In genomic region chr6:131331873-131332759, GRCh38 we compare ENCODE assay signal across 23 cellular contexts.
"Had no signal": no experiment of that assay in that cellular context is flagged by ENCODE, and none has a peak within 500 bp of the region (broad histone marks: within the 10 kb centered on the region; RNA-seq: fewer than 3 reads in every experiment).

No MANE protein-coding gene starts in this region.

- H3K4me2 ChIP-seq: hepatocyte had no signal

- H3K4me3 ChIP-seq: body of pancreas, hepatocyte, right lobe of liver, skin epidermis, tibial nerve, uterus had no signal

- H3K9me3 ChIP-seq: body of pancreas, right lobe of liver, tibial nerve, uterus had no signal

- DNase-seq: activated CD4-positive, alpha-beta T cell treated with anti-CD3 and anti-CD28 coated beads, Interleukin-2, amount 10 ng/mL, durations not matched to agents 7 days and 5 days; activated CD8-positive, alpha-beta T cell treated with anti-CD3 and anti-CD28 coated beads, Interleukin-2, amount 10 ng/mL, durations not matched to agents 7 days and 5 days; activated gamma-delta T cell; activated naive CD4-positive, alpha-beta T cell treated with anti-CD3 and anti-CD28 coated beads, Interleukin-2, amount 50 U/mL, for 16 hours; activated naive CD8-positive, alpha-beta T cell treated with anti-CD3 and anti-CD28 coated beads, Interleukin-2, amount 50 U/mL, for 24 hours; body of pancreas; effector CD4-positive, alpha-beta T cell; foreskin keratinocyte; immature natural killer cell; mammary epithelial cell; midbrain; right lobe of liver; stimulated activated CD4-positive, alpha-beta T cell treated with anti-CD3 and anti-CD28 coated beads, Interleukin-1b, Interleukin-23, amount 100 ng/mL, for 48 hours; stimulated activated naive CD8-positive, alpha-beta T cell treated with anti-CD3 and anti-CD28 coated beads, Interleukin-15, amount 100 ng/mL, for 72 hours; T-helper 17 cell; uterus had no signal

- H3K27ac Mint-ChIP-seq: activated CD4-positive, alpha-beta T cell treated with anti-CD3 and anti-CD28 coated beads, Interleukin-2, amount 10 ng/mL, durations not matched to agents 7 days and 5 days; activated CD8-positive, alpha-beta T cell treated with anti-CD3 and anti-CD28 coated beads, Interleukin-2, amount 10 ng/mL, durations not matched to agents 7 days and 5 days; activated naive CD8-positive, alpha-beta T cell treated with anti-CD3 and anti-CD28 coated beads, Interleukin-2, amount 50 U/mL, for 24 hours; activated T-helper 1 cell treated with anti-CD3 and anti-CD28 coated beads, Interleukin-12 subunit alpha, Interleukin-12 subunit beta, Interleukin-2, Interleukin-4 antibody, amounts not matched to agents 30 ng/mL and 10 ng/mL and 1 ng/mL, durations not matched to agents 14 hours and 24 hours and 36 hours; dendritic cell treated with granulocyte-macrophage colony-stimulating factor and Interleukin-4, amounts not matched to agents 40 ng/mL and 50 ng/mL, for 4 days; immature natural killer cell; natural killer cell treated with Interleukin-12 subunit alpha and Interleukin-12 subunit beta and Interleukin-15 and Interleukin-18, amount 100 ng/mL, for 72 hours; T-helper 17 cell had no signal

- H3K27me3 ChIP-seq: body of pancreas, hepatocyte, right lobe of liver, tibial nerve, uterus had no signal

- H3K4me1 Mint-ChIP-seq: activated CD4-positive, alpha-beta T cell treated with anti-CD3 and anti-CD28 coated beads, Interleukin-2, amount 10 ng/mL, durations not matched to agents 7 days and 5 days; immature natural killer cell; stimulated activated naive CD8-positive, alpha-beta T cell treated with anti-CD3 and anti-CD28 coated beads, Interleukin-15, amount 100 ng/mL, for 72 hours had no signal

- H3K9ac ChIP-seq: parathyroid adenoma had no signal

- H3K4me3 Mint-ChIP-seq: activated CD4-positive, alpha-beta T cell treated with anti-CD3 and anti-CD28 coated beads, Interleukin-2, amount 10 ng/mL, durations not matched to agents 7 days and 5 days; activated CD8-positive, alpha-beta T cell treated with anti-CD3 and anti-CD28 coated beads, Interleukin-2, amount 10 ng/mL, durations not matched to agents 7 days and 5 days; activated naive CD8-positive, alpha-beta T cell treated with anti-CD3 and anti-CD28 coated beads, Interleukin-2, amount 50 U/mL, for 24 hours; activated T-helper 1 cell treated with anti-CD3 and anti-CD28 coated beads, Interleukin-12 subunit alpha, Interleukin-12 subunit beta, Interleukin-2, Interleukin-4 antibody, amounts not matched to agents 30 ng/mL and 10 ng/mL and 1 ng/mL, durations not matched to agents 14 hours and 24 hours and 36 hours; dendritic cell treated with granulocyte-macrophage colony-stimulating factor and Interleukin-4, amounts not matched to agents 40 ng/mL and 50 ng/mL, for 4 days; immature natural killer cell; natural killer cell treated with Interleukin-12 subunit alpha and Interleukin-12 subunit beta and Interleukin-15 and Interleukin-18, amount 100 ng/mL, for 72 hours; stimulated activated naive CD8-positive, alpha-beta T cell treated with anti-CD3 and anti-CD28 coated beads, Interleukin-15, amount 100 ng/mL, for 72 hours; T-helper 17 cell had no signal

- H3K36me3 ChIP-seq: right lobe of liver, tibial nerve, uterus had no signal

- H3K4me1 ChIP-seq: body of pancreas, foreskin keratinocyte, parathyroid adenoma, right lobe of liver, tibial nerve, uterus had no signal

- H3K27ac ChIP-seq: body of pancreas, foreskin keratinocyte, hepatocyte, parathyroid adenoma, right lobe of liver, skin epidermis, tibial nerve, uterus had no signal

- H3K27me3 Mint-ChIP-seq: activated CD4-positive, alpha-beta T cell treated with anti-CD3 and anti-CD28 coated beads, Interleukin-2, amount 10 ng/mL, durations not matched to agents 7 days and 5 days; activated naive CD8-positive, alpha-beta T cell treated with anti-CD3 and anti-CD28 coated beads, Interleukin-2, amount 50 U/mL, for 24 hours; dendritic cell treated with granulocyte-macrophage colony-stimulating factor and Interleukin-4, amounts not matched to agents 40 ng/mL and 50 ng/mL, for 4 days; natural killer cell treated with Interleukin-12 subunit alpha and Interleukin-12 subunit beta and Interleukin-15 and Interleukin-18, amount 100 ng/mL, for 72 hours; stimulated activated naive CD8-positive, alpha-beta T cell treated with anti-CD3 and anti-CD28 coated beads, Interleukin-15, amount 100 ng/mL, for 72 hours; T-helper 17 cell had no signal

- H2AFZ ChIP-seq: hepatocyte, parathyroid adenoma had no signal

- H3K36me3 Mint-ChIP-seq: immature natural killer cell; natural killer cell treated with Interleukin-12 subunit alpha and Interleukin-12 subunit beta and Interleukin-15 and Interleukin-18, amount 100 ng/mL, for 72 hours had no signal

- H3K9me3 Mint-ChIP-seq: activated CD4-positive, alpha-beta T cell treated with anti-CD3 and anti-CD28 coated beads, Interleukin-2, amount 10 ng/mL, durations not matched to agents 7 days and 5 days; activated naive CD8-positive, alpha-beta T cell treated with anti-CD3 and anti-CD28 coated beads, Interleukin-2, amount 50 U/mL, for 24 hours; activated T-helper 1 cell treated with anti-CD3 and anti-CD28 coated beads, Interleukin-12 subunit alpha, Interleukin-12 subunit beta, Interleukin-2, Interleukin-4 antibody, amounts not matched to agents 30 ng/mL and 10 ng/mL and 1 ng/mL, durations not matched to agents 14 hours and 24 hours and 36 hours; dendritic cell treated with granulocyte-macrophage colony-stimulating factor and Interleukin-4, amounts not matched to agents 40 ng/mL and 50 ng/mL, for 4 days; immature natural killer cell; natural killer cell treated with Interleukin-12 subunit alpha and Interleukin-12 subunit beta and Interleukin-15 and Interleukin-18, amount 100 ng/mL, for 72 hours; stimulated activated naive CD8-positive, alpha-beta T cell treated with anti-CD3 and anti-CD28 coated beads, Interleukin-15, amount 100 ng/mL, for 72 hours had no signal
